Comparison of ENCODE assay signal across 10 cellular contexts in the genomic region with DNA sequence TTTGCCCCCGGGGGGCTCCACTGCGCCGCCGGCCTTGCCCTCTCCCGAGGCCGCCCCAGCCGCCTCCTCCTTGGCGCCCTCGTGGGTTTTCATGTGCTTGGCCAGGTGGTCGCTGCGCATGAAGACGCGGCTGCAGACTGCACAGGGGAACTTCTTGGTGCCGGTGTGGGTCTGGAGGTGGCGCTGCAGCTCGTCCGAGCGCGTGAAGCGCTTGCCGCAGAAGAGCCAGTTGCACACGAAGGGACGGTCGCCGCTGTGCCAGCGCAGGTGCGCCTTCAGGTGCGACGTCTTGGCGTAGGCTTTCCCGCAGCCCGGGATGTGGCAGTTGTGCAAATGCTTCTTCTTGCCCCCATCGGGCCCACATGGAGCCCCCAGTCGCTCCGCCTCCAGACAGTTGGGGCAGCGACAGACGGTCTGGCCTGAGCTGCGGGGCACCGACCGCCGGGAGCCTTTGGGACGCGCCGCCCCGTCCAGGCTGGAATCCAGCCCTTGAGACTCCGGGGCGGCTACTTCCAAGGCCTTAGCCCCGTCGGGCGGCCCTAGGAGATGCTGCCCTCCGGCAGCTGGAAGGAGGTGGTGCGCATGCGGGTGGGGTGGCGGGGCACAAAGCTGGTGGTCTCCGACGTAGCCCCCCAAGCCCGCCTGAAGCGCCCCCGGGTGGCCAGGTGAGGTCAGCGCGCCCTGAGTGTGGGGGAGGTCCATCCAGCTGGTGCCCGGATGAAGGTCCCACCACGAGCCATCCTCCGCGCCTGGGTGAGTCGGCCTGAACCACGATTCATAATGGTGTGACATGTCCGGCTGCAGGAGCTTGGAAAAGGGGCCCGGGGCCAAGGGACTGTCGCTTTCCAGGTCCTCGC. TPM values are rescaled to one million over a fixed set of nuclear protein-coding genes. Genes with fewer than 3 reads are reported as not detected.
A peak's percentile ranks its signal among the peaks of the same experiment; 100 is the strongest.
DNase-seq lines count a peak whose midpoint lies in the region; ATAC-seq, FAIRE-seq and TF ChIP-seq lines count a peak whose summit lies in the region.
"Had no signal": no experiment of that assay in that cellular context is flagged by ENCODE, and none has a peak within 500 bp of the region (broad histone marks: within the 10 kb centered on the region; RNA-seq: fewer than 3 reads in every experiment).

No MANE protein-coding gene starts in this region.

- H3K27me3 Mint-ChIP-seq in GM23338 (ENCODE audit: insufficient read depth, low read depth, poor library complexity), result peaks cover 68% of the 10 kb centered on the region
- peaks cover 92% of the 10 kb centered on the region for H3K27me3 Mint-ChIP-seq in activated naive CD4-positive, alpha-beta T cell treated with anti-CD3 and anti-CD28 coated beads, Interleukin-2, amount 10 ng/mL, durations not matched to agents 7 days and 5 days

- no peak for FAIRE-seq in H54 (lab: Jason Lieb, UNC)

- H3K4me3 Mint-ChIP-seq in GM23338, result peak overlapping the region; percentile 69
- H3K4me3 Mint-ChIP-seq in activated naive CD4-positive, alpha-beta T cell treated with anti-CD3 and anti-CD28 coated beads, Interleukin-2, amount 10 ng/mL, durations not matched to agents 7 days and 5 days, result no peak overlapping the region
- H3K4me3 Mint-ChIP-seq: activated T-helper 1 cell treated with anti-CD3 and anti-CD28 coated beads, Interleukin-12 subunit alpha, Interleukin-12 subunit beta, Interleukin-2, Interleukin-4 antibody, amounts not matched to agents 30 ng/mL and 10 ng/mL and 1 ng/mL, durations not matched to agents 14 hours and 24 hours and 36 hours had no signal

- H3K27me3 ChIP-seq in BE2C, result peaks cover 82% of the 10 kb centered on the region
- H3K27me3 ChIP-seq in GM23338 (ENCODE audit: insufficient read depth), result peaks cover 83% of the 10 kb centered on the region
- peaks cover 83% of the 10 kb centered on the region for H3K27me3 ChIP-seq in iPS-20b (ENCODE audit: insufficient read depth, low read length)

- peak overlapping the region; percentile 37; the same call in 1 of the 2 replicates for H3K9ac ChIP-seq in iPS-20b (ENCODE audit: low read depth, low read length)

- H3K27ac Mint-ChIP-seq in GM23338, result no peak overlapping the region
- H3K27ac Mint-ChIP-seq in activated naive CD4-positive, alpha-beta T cell treated with anti-CD3 and anti-CD28 coated beads, Interleukin-2, amount 10 ng/mL, durations not matched to agents 7 days and 5 days, result no peak overlapping the region
- H3K27ac Mint-ChIP-seq: activated T-helper 1 cell treated with anti-CD3 and anti-CD28 coated beads, Interleukin-12 subunit alpha, Interleukin-12 subunit beta, Interleukin-2, Interleukin-4 antibody, amounts not matched to agents 30 ng/mL and 10 ng/mL and 1 ng/mL, durations not matched to agents 14 hours and 24 hours and 36 hours had no signal

- H3K27ac ChIP-seq in GM23338 (ENCODE audit: low read depth) (no peak overlapping the region), iPS-20b (ENCODE audit: low read length) (no peak overlapping the region)

- no peaks in the 10 kb centered on the region for H3K9me2 ChIP-seq in GM23338 (ENCODE audit: insufficient read depth)

- H3K79me2 ChIP-seq in GM23338 (replicated peaks; ENCODE audit: insufficient read depth), result no peaks in the 10 kb centered on the region

- CTCF ChIA-PET in activated naive CD4-positive, alpha-beta T cell treated with anti-CD3 and anti-CD28 coated beads, Interleukin-2, amount 10 ng/mL, durations not matched to agents 7 days and 5 days (lab: Charles Lee), result interaction anchor here (0.9 to 20.4 kb wide), 10 partner anchors 11 to 171 kb away, joined by 3 to 547 read pairs (median 5); a partner anchor contains a TSS

- H4K20me1 ChIP-seq in GM23338 (replicated peaks; ENCODE audit: insufficient read depth), result peaks cover 4% of the 10 kb centered on the region; the same call in 1 of the 2 replicates

- H3K36me3 ChIP-seq in BE2C (no peaks in the 10 kb centered on the region), GM23338 (ENCODE audit: insufficient read depth) (no peaks in the 10 kb centered on the region), iPS-20b (ENCODE audit: insufficient read depth, low read depth, low read length) (no peaks in the 10 kb centered on the region)

- no peak for TF ChIP-seq POLR2A in H54 (IDR thresholded peaks at IDR 0.05; ENCODE audit: low read depth, low read length)

- H3K4me1 Mint-ChIP-seq in GM23338, result peaks cover 49% of the 10 kb centered on the region
- peaks cover 28% of the 10 kb centered on the region for H3K4me1 Mint-ChIP-seq in activated naive CD4-positive, alpha-beta T cell treated with anti-CD3 and anti-CD28 coated beads, Interleukin-2, amount 10 ng/mL, durations not matched to agents 7 days and 5 days

- peak; percentile 26; the same call in 1 of the 2 replicates for TF ChIP-seq CTCF in BE2C (IDR thresholded peaks at IDR 0.05; ENCODE audit: low read depth, low read length)
- peak; percentile 74 to 80 for TF ChIP-seq CTCF in GM23338 (conservative IDR thresholded peaks at IDR 0.05; ENCODE audit: low read depth in 2 of 2)

- H2AFZ ChIP-seq in GM23338, result peak overlapping the region; percentile 94

- peak; percentile 40 for ATAC-seq in GM23338

- H3K9me3 ChIP-seq in BE2C, result no peaks in the 10 kb centered on the region
- H3K9me3 ChIP-seq in iPS-20b (ENCODE audit: insufficient read depth, low read depth, low read length), result no peaks in the 10 kb centered on the region

- H3K4me2 ChIP-seq in GM23338, result peak overlapping the region; percentile 96

- no peak for DNase-seq in BE2C
- DNase-seq in GM23338 (ENCODE audit: low spot score), result peak; percentile 86
- peak; percentile 50 for DNase-seq in activated naive CD4-positive, alpha-beta T cell treated with anti-CD3 and anti-CD28 coated beads, Interleukin-2, amount 10 ng/mL, durations not matched to agents 7 days and 5 days
- DNase-seq in NCI-H2196 treated with DMSO at 0.1 percent for 48 hours (lab: John Stamatoyannopoulos, UW; ENCODE audit: unreplicated experiment), result no peak
- no peak for DNase-seq in H54 (ENCODE audit: insufficient read length, low spot score)
- DNase-seq in medulla oblongata (ENCODE audit: extremely low spot score), result no peak
- DNase-seq in NCI-H1436 (lab: John Stamatoyannopoulos, UW), result no peak
- DNase-seq: OCI-M1 had no signal

- peaks cover 17% of the 10 kb centered on the region for H3F3A ChIP-seq in GM23338 (replicated peaks; ENCODE audit: low read depth)

- H3K4me3 ChIP-seq in BE2C (ENCODE audit: low read depth, low read length), result no peak overlapping the region
- peak overlapping the region; percentile 66 for H3K4me3 ChIP-seq in GM23338
- peak overlapping the region; percentile 63 for H3K4me3 ChIP-seq in iPS-20b (ENCODE audit: low read length)

- H3K36me3 Mint-ChIP-seq in GM23338 (ENCODE audit: low read depth), result no peaks in the 10 kb centered on the region
- no peaks in the 10 kb centered on the region for H3K36me3 Mint-ChIP-seq in activated naive CD4-positive, alpha-beta T cell treated with anti-CD3 and anti-CD28 coated beads, Interleukin-2, amount 10 ng/mL, durations not matched to agents 7 days and 5 days

- H3K4me1 ChIP-seq in BE2C (peaks cover 3% of the 10 kb centered on the region; the same call in 1 of the 2 replicates), GM23338 (ENCODE audit: insufficient read depth) (peaks cover 39% of the 10 kb centered on the region), iPS-20b (ENCODE audit: insufficient read depth, low read length) (peaks cover 13% of the 10 kb centered on the region; the same call in 1 of the 2 replicates)

- H3K9me3 Mint-ChIP-seq in GM23338, result no peaks in the 10 kb centered on the region
- no peaks in the 10 kb centered on the region for H3K9me3 Mint-ChIP-seq in activated naive CD4-positive, alpha-beta T cell treated with anti-CD3 and anti-CD28 coated beads, Interleukin-2, amount 10 ng/mL, durations not matched to agents 7 days and 5 days
- H3K9me3 Mint-ChIP-seq: activated T-helper 1 cell treated with anti-CD3 and anti-CD28 coated beads, Interleukin-12 subunit alpha, Interleukin-12 subunit beta, Interleukin-2, Interleukin-4 antibody, amounts not matched to agents 30 ng/mL and 10 ng/mL and 1 ng/mL, durations not matched to agents 14 hours and 24 hours and 36 hours had no signal

TF ChIP-seq in GM23338, 12 proteins besides CTCF, POLR2A, EP300 and RAD21:
- peak; percentile 17 for TF ChIP-seq EZH2 (IDR thresholded peaks at IDR 0.05; ENCODE audit: low read depth, unreplicated experiment)
- TF ChIP-seq STAT1 (IDR thresholded peaks at IDR 0.05; ENCODE audit: unreplicated experiment), result no peak
- 0 out of 2 replicates have a peak, but pooled peaks have one; percentile 7 for TF ChIP-seq ZNF114 (CRISPR knock-in tag; IDR thresholded peaks at IDR 0.05)
- TF ChIP-seq POLR2AphosphoS5 (IDR thresholded peaks at IDR 0.05; ENCODE audit: low read depth), result peak; percentile 39
- TF ChIP-seq NANOG (IDR thresholded peaks at IDR 0.05; ENCODE audit: borderline replicate concordance), result no peak

RNA-seq across cellular contexts. Expression of a gene that starts 3.4 kb away (rescaled TPM):
- polyA plus RNA-seq in BE2C (2012; ENCODE audit: insufficient read depth, insufficient read length, low read depth), result 0.79 TPM
- total RNA-seq in GM23338 (2014; rRNA removed; shearing (Covaris generic)), result 0.82 and 1.0 TPM in 2 replicates
- polyA plus RNA-seq in GM23338 (2016; fragmentation: Nextera tagmentation; extraction: Ambion mirVana), result 0.13 and 0.23 TPM in 2 replicates

RNA-seq across cellular contexts. Expression of a gene that starts 6.5 kb away (rescaled TPM):
- 41.0 TPM for polyA plus RNA-seq in BE2C (2012; ENCODE audit: insufficient read depth, insufficient read length, low read depth)
- total RNA-seq in GM23338 (2014; rRNA removed; shearing (Covaris generic)), result 39.1 and 40.6 TPM in 2 replicates
- 44.0 and 45.5 TPM in 2 replicates for polyA plus RNA-seq in GM23338 (2016; fragmentation: Nextera tagmentation; extraction: Ambion mirVana)

RNA-seq across cellular contexts. Expression of a gene that starts 16.1 kb away (rescaled TPM):
- 0.51 TPM for polyA plus RNA-seq in BE2C (2012; ENCODE audit: insufficient read depth, insufficient read length, low read depth)
- total RNA-seq in GM23338 (2014; rRNA removed; shearing (Covaris generic)), result 0.35 TPM in 1 of 2 replicates, not detected in the other
- polyA plus RNA-seq in GM23338 (2016; fragmentation: Nextera tagmentation; extraction: Ambion mirVana), result 0.14 and 0.18 TPM in 2 replicates

RNA-seq across cellular contexts. Expression of a gene that starts 16.2 kb away (rescaled TPM):
- 120 TPM for polyA plus RNA-seq in BE2C (2012; ENCODE audit: insufficient read depth, insufficient read length, low read depth)
- 74.7 and 75.8 TPM in 2 replicates for total RNA-seq in GM23338 (2014; rRNA removed; shearing (Covaris generic))
- polyA plus RNA-seq in GM23338 (2016; fragmentation: Nextera tagmentation; extraction: Ambion mirVana), result 50.2 and 53.5 TPM in 2 replicates

RNA-seq across cellular contexts. Expression of a gene that starts 26.0 kb away (rescaled TPM):
- polyA plus RNA-seq in BE2C (2012; ENCODE audit: insufficient read depth, insufficient read length, low read depth), result 17.3 TPM
- total RNA-seq in GM23338 (2014; rRNA removed; shearing (Covaris generic)), result 8.1 and 9.8 TPM in 2 replicates
- 3.4 and 3.7 TPM in 2 replicates for polyA plus RNA-seq in GM23338 (2016; fragmentation: Nextera tagmentation; extraction: Ambion mirVana)

Comparison
In these comparisons a context has a peak if more than half of its experiments do, and no peak if none do; other contexts are left out.
1. DNase-seq: peak in GM23338 (single experiment) and activated naive CD4-positive, alpha-beta T cell treated with anti-CD3 and anti-CD28 coated beads, Interleukin-2, amount 10 ng/mL, durations not matched to agents 7 days and 5 days (single experiment); none in BE2C (single experiment), NCI-H2196 treated with DMSO at 0.1 percent for 48 hours (single experiment), H54 (single experiment), medulla oblongata (single experiment) and NCI-H1436 (single experiment).